13 cellular contexts compared by ENCODE assay signal in genomic region chr6:2376429-2377355, GRCh38.
DNase-seq lines count a peak whose midpoint lies in the region; ATAC-seq, FAIRE-seq and TF ChIP-seq lines count a peak whose summit lies in the region.
"Had no signal": no experiment of that assay in that cellular context is flagged by ENCODE, and none has a peak within 500 bp of the region (broad histone marks: within the 10 kb centered on the region; RNA-seq: fewer than 3 reads in every experiment).

No MANE protein-coding gene starts in this region.

- no peak overlapping the region for H3K4me3 Mint-ChIP-seq in CD4-positive, alpha-beta memory T cell
- H3K4me3 Mint-ChIP-seq: activated naive CD8-positive, alpha-beta T cell treated with anti-CD3 and anti-CD28 coated beads, Interleukin-2, amount 50 U/mL, for 24 hours; B cell; endodermal cell; GM23338 had no signal

- no peaks in the 10 kb centered on the region for H3K4me1 Mint-ChIP-seq in CD4-positive, alpha-beta memory T cell
- H3K4me1 Mint-ChIP-seq: activated naive CD8-positive, alpha-beta T cell treated with anti-CD3 and anti-CD28 coated beads, Interleukin-2, amount 50 U/mL, for 24 hours; endodermal cell; GM23338 had no signal

- peak overlapping the region in 1 of 7 donors; percentile 6 for H3K27ac Mint-ChIP-seq in CD4-positive, alpha-beta memory T cell
- H3K27ac Mint-ChIP-seq: activated naive CD8-positive, alpha-beta T cell treated with anti-CD3 and anti-CD28 coated beads, Interleukin-2, amount 50 U/mL, for 24 hours; B cell; endodermal cell; GM23338 had no signal

- ATAC-seq in HG03175 (IDR thresholded peaks at IDR 0.05; ENCODE audit: unreplicated experiment), result no peak
- ATAC-seq: activated naive CD8-positive, alpha-beta T cell treated with anti-CD3 and anti-CD28 coated beads, Interleukin-2, amount 50 U/mL, for 24 hours; GM23338 had no signal

- H3K23ac ChIP-seq in mesenchymal stem cell (ENCODE audit: low read length in 2 of 2), result no peak overlapping the region

- H2BK15ac ChIP-seq in mesenchymal stem cell (ENCODE audit: low read depth, poor library complexity, severe bottlenecking), result no peak overlapping the region

- no peaks in the 10 kb centered on the region for H3K27me3 ChIP-seq in mesenchymal stem cell (ENCODE audit: control insufficient read depth in 1 of 2, insufficient read depth in 1 of 2, low read length in 2 of 2)
- H3K27me3 ChIP-seq in CD4-positive, alpha-beta memory T cell (ENCODE audit: insufficient read depth, low read length), result no peaks in the 10 kb centered on the region

- no peak overlapping the region for H3K4me2 ChIP-seq in mesenchymal stem cell (ENCODE audit: low read length, poor library complexity, severe bottlenecking)
- H3K4me2 ChIP-seq: GM23338 had no signal

- no peaks in the 10 kb centered on the region for H3K27me3 Mint-ChIP-seq in CD4-positive, alpha-beta memory T cell
- H3K27me3 Mint-ChIP-seq: activated naive CD8-positive, alpha-beta T cell treated with anti-CD3 and anti-CD28 coated beads, Interleukin-2, amount 50 U/mL, for 24 hours; B cell had no signal

- DNase-seq in AG08395 (ENCODE audit: low spot score) (peak; percentile 87), LoVo (ENCODE audit: low spot score) (peak; percentile 86), astrocyte of the spinal cord (ENCODE audit: low read depth, low spot score) (peak; percentile 90), mesenchymal stem cell (peak; percentile 65), GM12892 (ENCODE audit: insufficient read length) (no peak), NCI-H226 (no peak)
- DNase-seq in CD4-positive, alpha-beta memory T cell, result no peak
- DNase-seq: activated naive CD8-positive, alpha-beta T cell treated with anti-CD3 and anti-CD28 coated beads, Interleukin-2, amount 50 U/mL, for 24 hours; endodermal cell; stimulated activated CD4-positive, alpha-beta T cell treated with anti-CD3 and anti-CD28 coated beads, Interleukin-12 subunit alpha, Interleukin-12 subunit beta, amount 100 ng/mL, for 4 hours had no signal

- H4K91ac ChIP-seq in mesenchymal stem cell (ENCODE audit: low read length), result peak overlapping the region; percentile 78

- no peak overlapping the region for H4K8ac ChIP-seq in mesenchymal stem cell (ENCODE audit: low read length)

- peaks cover 0 to 2% (median 0%) of the 10 kb centered on the region in 8 donors for H3K9me3 Mint-ChIP-seq in CD4-positive, alpha-beta memory T cell
- H3K9me3 Mint-ChIP-seq: activated naive CD8-positive, alpha-beta T cell treated with anti-CD3 and anti-CD28 coated beads, Interleukin-2, amount 50 U/mL, for 24 hours; endodermal cell; GM23338 had no signal

- H2AFZ ChIP-seq in mesenchymal stem cell (ENCODE audit: low read depth, low read length), result no peak overlapping the region
- H2AFZ ChIP-seq: GM23338 had no signal

- in situ Hi-C loops in astrocyte of the spinal cord (cut with HindIII; ENCODE audit: low sequenced_read_pairs), result no loop called here

- peak overlapping the region; percentile 23 for H3K27ac ChIP-seq in mesenchymal stem cell (ENCODE audit: low read length, poor library complexity, severe bottlenecking)
- H3K27ac ChIP-seq in CD4-positive, alpha-beta memory T cell (ENCODE audit: low read depth, low read length), result no peak overlapping the region

- H2AK5ac ChIP-seq in mesenchymal stem cell (ENCODE audit: low read length, severe bottlenecking), result no peak overlapping the region

- WGBS in mesenchymal stem cell, result 64% methylated on average over 19 of the region's 19 CpGs

- no peak overlapping the region for H3K14ac ChIP-seq in mesenchymal stem cell (ENCODE audit: low read length in 2 of 2)

- no peaks in the 10 kb centered on the region for H3K36me3 ChIP-seq in mesenchymal stem cell (ENCODE audit: control insufficient read depth in 1 of 2, insufficient read depth in 2 of 2, low read depth in 1 of 2, low read length in 2 of 2)
- no peaks in the 10 kb centered on the region for H3K36me3 ChIP-seq in CD4-positive, alpha-beta memory T cell (ENCODE audit: insufficient read depth, low read length)

- no peak for TF ChIP-seq CTCF in astrocyte of the spinal cord (IDR thresholded peaks at IDR 0.05; ENCODE audit: low read depth, low read length)

- no peaks in the 10 kb centered on the region for H3K9me3 ChIP-seq in mesenchymal stem cell (ENCODE audit: control insufficient read depth, low read length)
- no peaks in the 10 kb centered on the region for H3K9me3 ChIP-seq in CD4-positive, alpha-beta memory T cell (ENCODE audit: control insufficient read depth in 1 of 2, low read length in 2 of 2)

- H3K4me3 ChIP-seq in astrocyte of the spinal cord (ENCODE audit: low read depth, low read length) (no peak overlapping the region), mesenchymal stem cell (ENCODE audit: insufficient read depth in 1 of 2, low read depth in 1 of 2, low read length in 2 of 2) (no peak overlapping the region)
- H3K4me3 ChIP-seq in CD4-positive, alpha-beta memory T cell (ENCODE audit: low read length in 2 of 2), result no peak overlapping the region
- H3K4me3 ChIP-seq: GM23338 had no signal

- no peak for TF ChIP-seq POLR2A in GM12892 (IDR thresholded peaks at IDR 0.05; ENCODE audit: low read depth, low read length)

- no peaks in the 10 kb centered on the region for H3K36me3 Mint-ChIP-seq in CD4-positive, alpha-beta memory T cell

- H2BK5ac ChIP-seq in mesenchymal stem cell (ENCODE audit: low read depth, low read length, poor library complexity, severe bottlenecking), result no peak overlapping the region

- no peaks in the 10 kb centered on the region for H3K79me1 ChIP-seq in mesenchymal stem cell (replicated peaks; ENCODE audit: low read length, poor library complexity, severe bottlenecking)

- no peak overlapping the region for H3K9ac ChIP-seq in mesenchymal stem cell (ENCODE audit: low read length)

- intact Hi-C loops in CD4-positive, alpha-beta memory T cell (cut with micrococcal nuclease), result no loop called here

- H3K4ac ChIP-seq in mesenchymal stem cell (ENCODE audit: low read depth in 1 of 2, low read length in 2 of 2), result no peak overlapping the region

- no peak for FAIRE-seq in GM12892 (lab: Jason Lieb, UNC)

- no peak overlapping the region for H2BK12ac ChIP-seq in mesenchymal stem cell (ENCODE audit: low read length in 2 of 2)

- CTCF ChIA-PET in CD4-positive, alpha-beta memory T cell (lab: Charles Lee; ENCODE audit: partially characterized antibody), result no interaction called here

- POLR2A ChIA-PET in CD4-positive, alpha-beta memory T cell (lab: Charles Lee; ENCODE audit: partially characterized antibody), result no interaction called here

- H3K4me1 ChIP-seq in mesenchymal stem cell (ENCODE audit: control insufficient read depth, insufficient read depth, low read depth, low read length), result peaks cover 5% of the 10 kb centered on the region
- no peaks in the 10 kb centered on the region for H3K4me1 ChIP-seq in CD4-positive, alpha-beta memory T cell (ENCODE audit: insufficient read depth, low read length)

- no peak overlapping the region for H3K18ac ChIP-seq in mesenchymal stem cell (ENCODE audit: low read depth in 1 of 2, low read length in 2 of 2)

- H2BK120ac ChIP-seq in mesenchymal stem cell (ENCODE audit: low read depth, low read length), result no peak overlapping the region

Comparison
In these comparisons a context has a peak if more than half of its experiments do, and no peak if none do; other contexts are left out.
1. DNase-seq: peak in AG08395 (single experiment), LoVo (single experiment), astrocyte of the spinal cord (single experiment) and mesenchymal stem cell (single experiment); none in GM12892 (single experiment), NCI-H226 (single experiment) and CD4-positive, alpha-beta memory T cell (0 of 5).